In genomic region chr15:41125063-41125669, GRCh38 we compare ENCODE assay signal across 21 cellular contexts. TPM values are rescaled to one million over a fixed set of nuclear protein-coding genes. Genes with fewer than 3 reads are reported as not detected.
A peak's percentile ranks its signal among the peaks of the same experiment; 100 is the strongest.
DNase-seq lines count a peak whose midpoint lies in the region; ATAC-seq, FAIRE-seq and TF ChIP-seq lines count a peak whose summit lies in the region.
"Had no signal": no experiment of that assay in that cellular context is flagged by ENCODE, and none has a peak within 500 bp of the region (broad histone marks: within the 10 kb centered on the region; RNA-seq: fewer than 3 reads in every experiment).

No MANE protein-coding gene starts in this region.

- H3K36me3 ChIP-seq in mammary epithelial cell (ENCODE audit: insufficient read depth, low read length) (no peaks in the 10 kb centered on the region), breast epithelium (no peaks in the 10 kb centered on the region), HepG2 (replicated peaks in 1 of 2; ENCODE audit: control insufficient read depth in 1 of 2, insufficient read depth in 2 of 2, low read length in 2 of 2) (no peaks in the 10 kb centered on the region), testis (ENCODE audit: low read depth, missing control alignments) (no peaks in the 10 kb centered on the region)
- H3K36me3 ChIP-seq: BLaER1 had no signal

- H3K4me1 ChIP-seq in mammary epithelial cell (ENCODE audit: insufficient read depth, low read length) (peaks cover 13% of the 10 kb centered on the region), breast epithelium (no peaks in the 10 kb centered on the region), HepG2 (ENCODE audit: insufficient read depth, low read length) (peaks cover 73% of the 10 kb centered on the region), testis (no peaks in the 10 kb centered on the region)
- H3K4me1 ChIP-seq: BLaER1 had no signal

- DNase-seq in mammary epithelial cell (no peak), breast epithelium (ENCODE audit: low spot score in 2 of 2) (no peak), HepG2 (ENCODE audit: low spot score) (peak; percentile 60), renal cortical epithelial cell (ENCODE audit: low read depth) (peak; percentile 68), testis (no peak), CD1c-positive myeloid dendritic cell (ENCODE audit: extremely low spot score) (no peak)
- DNase-seq: CD8-positive, alpha-beta T cell; DMS 273 treated with DMSO at 0.1 percent for 48 hours; DMS53; DND-41; EL; GOT3; H7; HFFc6; KBM-7 had no signal

- intact Hi-C loops in mammary epithelial cell (cut with micrococcal nuclease) (no loop called here), breast epithelium (cut with DNase I; ENCODE audit: low total_unique reads) (no loop called here), HepG2 (cut with micrococcal nuclease; ENCODE audit: unreplicated experiment) (no loop called here), testis (cut with DNase I; ENCODE audit: low total_unique reads) (no loop called here)

- H3K4me2 ChIP-seq in mammary epithelial cell (ENCODE audit: insufficient read depth, low read depth, low read length) (no peak overlapping the region), HepG2 (ENCODE audit: low read depth, low read length) (peak overlapping the region; percentile 68; the same call in 1 of the 2 replicates)
- H3K4me2 ChIP-seq: BLaER1 had no signal

- peak overlapping the region; percentile 28 for H3K27ac ChIP-seq in mammary epithelial cell (ENCODE audit: insufficient read depth, low read depth, low read length)
- H3K27ac ChIP-seq in breast epithelium, result no peak overlapping the region
- H3K27ac ChIP-seq in HepG2 (ENCODE audit: extremely low read length, insufficient read depth, low read length), result peak overlapping the region; percentile 30
- no peak overlapping the region for H3K27ac ChIP-seq in testis
- H3K27ac ChIP-seq: 22Rv1, BLaER1 had no signal

- no peak overlapping the region for H3K9ac ChIP-seq in mammary epithelial cell (ENCODE audit: insufficient read depth, low read length)
- no peak overlapping the region for H3K9ac ChIP-seq in HepG2 (ENCODE audit: insufficient read depth, low read depth, low read length)
- H3K9ac ChIP-seq: BLaER1 had no signal

- ATAC-seq in HepG2 (peak; percentile 85), HG03135 (IDR thresholded peaks at IDR 0.05; ENCODE audit: unreplicated experiment) (no peak)
- ATAC-seq: CD8-positive, alpha-beta T cell; GM12878; HCT116 had no signal

- no peaks in the 10 kb centered on the region for H3K27me3 ChIP-seq in mammary epithelial cell (ENCODE audit: insufficient read depth, low read length)
- no peaks in the 10 kb centered on the region for H3K27me3 ChIP-seq in breast epithelium
- no peaks in the 10 kb centered on the region; a peak in 1 of 5 replicates for H3K27me3 ChIP-seq in HepG2 (ENCODE audit: control insufficient read depth in 1 of 2, insufficient read depth in 2 of 2, low read length in 2 of 2)
- no peaks in the 10 kb centered on the region for H3K27me3 ChIP-seq in testis
- H3K27me3 ChIP-seq: BLaER1 had no signal

- TF ChIP-seq CTCF in mammary epithelial cell (conservative IDR thresholded peaks at IDR 0.05 in 1 of 2, IDR thresholded peaks at IDR 0.05 in 1 of 2; ENCODE audit: extremely low read depth in 1 of 2, insufficient read depth in 1 of 2, low read depth in 1 of 2, low read length in 2 of 2) (no peak), breast epithelium (IDR thresholded peaks at IDR 0.05) (no peak), HepG2 (CRISPR knock-in tag; IDR thresholded peaks at IDR 0.05) (no peak), testis (IDR thresholded peaks at IDR 0.05) (no peak)

- H2AFZ ChIP-seq in mammary epithelial cell (ENCODE audit: low read depth, low read length) (peak overlapping the region; percentile 50), HepG2 (ENCODE audit: low read length) (no peak overlapping the region)

- H3K79me2 ChIP-seq in mammary epithelial cell (ENCODE audit: insufficient read depth, low read length) (no peaks in the 10 kb centered on the region), HepG2 (ENCODE audit: insufficient read depth, low read length) (no peaks in the 10 kb centered on the region)

- FAIRE-seq in HepG2 (lab: Jason Lieb, UNC), result no peak
- FAIRE-seq: GM12878, HTR-8/SVneo had no signal

- WGBS in mammary epithelial cell (ENCODE audit: low coverage, missing lambda C conversion rate), result 83% methylated on average over 1 of the region's 1 CpG
- 27% methylated on average over 1 of the region's 1 CpG for WGBS in HepG2 (ENCODE audit: low lambda C conversion rate)
- WGBS in testis, 2 donors, result 81 to 91% methylated on average over 1 of the region's 1 CpG

- no peak for TF ChIP-seq POLR2A in breast epithelium (IDR thresholded peaks at IDR 0.05)
- no peak for TF ChIP-seq POLR2A in HepG2 (IDR thresholded peaks at IDR 0.05; ENCODE audit: insufficient read depth in 1 of 2, low read depth in 2 of 2, low read length in 2 of 2)
- no peak for TF ChIP-seq POLR2A in testis (IDR thresholded peaks at IDR 0.05)

- in situ Hi-C loops in mammary epithelial cell (cut with MboI; ENCODE audit: low sequenced_read_pairs in 2 of 2), result no loop called here
- in situ Hi-C loops in HepG2 (cut with HindIII; ENCODE audit: extremely low pct_ligation_motif_present, low pct_unique_long_range_greater_than_20kb), result no loop called here

- H3K4me3 ChIP-seq in mammary epithelial cell (replicated peaks in 1 of 3; ENCODE audit: insufficient read depth in 1 of 3, low read depth in 2 of 3, low read length in 3 of 3) (no peak overlapping the region), breast epithelium (no peak overlapping the region), HepG2 (replicated peaks in 1 of 3; ENCODE audit: insufficient read depth in 1 of 3, low read depth in 2 of 3, low read length in 3 of 3) (no peak overlapping the region), testis (no peak overlapping the region)
- H3K4me3 ChIP-seq: BLaER1, GM12878 had no signal

- H4K20me1 ChIP-seq in mammary epithelial cell (ENCODE audit: insufficient read depth, low read length) (no peaks in the 10 kb centered on the region), HepG2 (ENCODE audit: insufficient read depth, low read length) (no peaks in the 10 kb centered on the region)
- H4K20me1 ChIP-seq: BLaER1 had no signal

- BruUV-seq in mammary epithelial cell (replicated peaks; lab: Mats Ljungman, UMichigan) (no TSS peak), HepG2 (replicated peaks; lab: Mats Ljungman, UMichigan) (no TSS peak)

- POLR2A ChIA-PET in HepG2 (lab: Yijun Ruan, JAX), result interaction anchor here (1.2 to 4.0 kb wide), 2 partner anchors 9 to 16 kb away, joined by 4 to 30 read pairs; partner anchors contain the start of gene INO80

- CTCF ChIA-PET in mammary epithelial cell (lab: Charles Lee; ENCODE audit: low non-redundant PET), result interaction anchor here (0.7 kb wide), 1 partner anchor 116 kb away, joined by 5 read pairs; no protein-coding TSS in a partner anchor
- CTCF ChIA-PET in HepG2 (lab: Yijun Ruan, JAX; ENCODE audit: low intra/inter-chr PET ratio, low total read pairs), result no interaction called here

- TF ChIP-seq RAD21 in HepG2 (CRISPR knock-in tag; IDR thresholded peaks at IDR 0.05), result no peak

- dilution Hi-C loops in mammary epithelial cell (cut with HindIII; ENCODE audit: low sequenced_read_pairs), result no loop called here

- no peaks in the 10 kb centered on the region for H3K9me3 ChIP-seq in mammary epithelial cell (replicated peaks; ENCODE audit: insufficient read depth, low read length)
- peaks cover 0 to 2% of the 10 kb centered on the region in 2 donors for H3K9me3 ChIP-seq in breast epithelium
- H3K9me3 ChIP-seq in HepG2 (ENCODE audit: low read length), result no peaks in the 10 kb centered on the region
- no peaks in the 10 kb centered on the region for H3K9me3 ChIP-seq in testis
- H3K9me3 ChIP-seq: BLaER1 had no signal

- no peak for TF ChIP-seq EP300 in HepG2 (IDR thresholded peaks at IDR 0.05; ENCODE audit: low read depth in 2 of 2, low read length in 2 of 2)
- TF ChIP-seq EP300 in HepG2 (CRISPR knock-in tag; IDR thresholded peaks at IDR 0.05; ENCODE audit: borderline replicate concordance), result no peak

TF ChIP-seq in HepG2, 621 proteins besides CTCF, POLR2A, EP300 and RAD21 (continues in another document):
- TF ChIP-seq POLR2G (IDR thresholded peaks at IDR 0.05; ENCODE audit: low read depth, low read length) (no peak), ZNF605 (CRISPR knock-in tag; IDR thresholded peaks at IDR 0.05) (peak; percentile 35; the same call in 1 of the 2 replicates)

RNA-seq across cellular contexts. Expression of gene INO80, which starts 9.1 kb away (rescaled TPM):
- 10 to 100 TPM; 14.0 to 28.0 TPM for total RNA-seq in mammary epithelial cell
- 4.0 TPM for polyA plus RNA-seq in mammary epithelial cell
- polyA minus RNA-seq in mammary epithelial cell, result 32.1 TPM
- total RNA-seq in breast epithelium, result 10 to 100 TPM; 27.2 to 47.7 (median 42.3) TPM
- 14.8 and 18.5 TPM in 2 replicates for total RNA-seq in HepG2 (2016; rRNA removed; fragmentation: Illumina TruSeq; extraction: Trizol)
- total RNA-seq in HepG2 (2016; cell fraction: cytosol; rRNA removed; fragmentation: Illumina TruSeq; extraction: Trizol; ENCODE audit: low read depth), result 6.4 and 10.2 TPM in 2 replicates
- total RNA-seq in HepG2 (2016; cell fraction: insoluble cytoplasmic fraction; rRNA removed; fragmentation: Illumina TruSeq; extraction: Trizol), result 15.9 and 17.0 TPM in 2 replicates
- total RNA-seq in HepG2 (2016; cell fraction: membrane; rRNA removed; fragmentation: Illumina TruSeq; extraction: Trizol), result 6.5 and 7.4 TPM in 2 replicates
- total RNA-seq in HepG2 (2016; cell fraction: nucleus; rRNA removed; fragmentation: Illumina TruSeq; extraction: Trizol), result 20.6 and 22.8 TPM in 2 replicates
- polyA plus RNA-seq in HepG2 (2011; rRNA removed), result 3.6 and 4.9 TPM in 2 replicates
- polyA plus RNA-seq in HepG2 (2011; cell fraction: cytosol; rRNA removed), result 3.5 and 3.6 TPM in 2 replicates
- 10.3 and 12.1 TPM in 2 replicates for polyA plus RNA-seq in HepG2 (2011; cell fraction: nucleus; rRNA removed)
- 9.6 and 12.2 TPM in 2 replicates for polyA plus RNA-seq in HepG2 (2012)
- 1.4 and 1.9 TPM in 2 replicates for polyA plus RNA-seq in HepG2 (2016; cell fraction: cytosol; fragmentation: Illumina TruSeq; extraction: Trizol; ENCODE audit: low read depth)
- polyA plus RNA-seq in HepG2 (2016; cell fraction: insoluble cytoplasmic fraction; fragmentation: Illumina TruSeq; extraction: Trizol; ENCODE audit: low read depth), result 11.6 and 14.5 TPM in 2 replicates
- 3.2 TPM in 2 replicates for polyA plus RNA-seq in HepG2 (2016; cell fraction: membrane; fragmentation: Illumina TruSeq; extraction: Trizol; ENCODE audit: low read depth)
- 24.6 and 30.0 TPM in 2 replicates for polyA plus RNA-seq in HepG2 (2016; cell fraction: nucleus; fragmentation: Illumina TruSeq; extraction: Trizol; ENCODE audit: insufficient read depth, low read depth)
- 18.6 and 20.6 TPM in 2 replicates for polyA minus RNA-seq in HepG2 (2011; rRNA and poly(A)+ RNA removed; ENCODE audit: low replicate concordance)
- 8.1 and 15.6 TPM in 2 replicates for polyA minus RNA-seq in HepG2 (2011; cell fraction: cytosol; rRNA and poly(A)+ RNA removed)
- 40.0 and 46.2 TPM in 2 replicates for polyA minus RNA-seq in HepG2 (2011; cell fraction: nucleus; rRNA and poly(A)+ RNA removed)
- total RNA-seq in renal cortical epithelial cell, result 21.2 and 33.9 TPM in 2 replicates
- total RNA-seq in testis, result 10 to 100 TPM; 43.5 to 44.2 TPM
- 21.2 TPM for polyA plus RNA-seq in testis (ENCODE audit: insufficient read depth, low read depth, low replicate concordance)

Comparison
In these comparisons a context has a peak if more than half of its experiments do, and no peak if none do; other contexts are left out.
1. H3K27ac ChIP-seq: peak in mammary epithelial cell (single experiment) and HepG2 (single experiment); none in breast epithelium (0 of 2) and testis (0 of 2).
2. DNase-seq: peak in HepG2 (single experiment) and renal cortical epithelial cell (single experiment); none in mammary epithelial cell (single experiment), breast epithelium (0 of 2), testis (single experiment) and CD1c-positive myeloid dendritic cell (single experiment).